1 cellular context compared by ENCODE assay signal in the genomic region with DNA sequence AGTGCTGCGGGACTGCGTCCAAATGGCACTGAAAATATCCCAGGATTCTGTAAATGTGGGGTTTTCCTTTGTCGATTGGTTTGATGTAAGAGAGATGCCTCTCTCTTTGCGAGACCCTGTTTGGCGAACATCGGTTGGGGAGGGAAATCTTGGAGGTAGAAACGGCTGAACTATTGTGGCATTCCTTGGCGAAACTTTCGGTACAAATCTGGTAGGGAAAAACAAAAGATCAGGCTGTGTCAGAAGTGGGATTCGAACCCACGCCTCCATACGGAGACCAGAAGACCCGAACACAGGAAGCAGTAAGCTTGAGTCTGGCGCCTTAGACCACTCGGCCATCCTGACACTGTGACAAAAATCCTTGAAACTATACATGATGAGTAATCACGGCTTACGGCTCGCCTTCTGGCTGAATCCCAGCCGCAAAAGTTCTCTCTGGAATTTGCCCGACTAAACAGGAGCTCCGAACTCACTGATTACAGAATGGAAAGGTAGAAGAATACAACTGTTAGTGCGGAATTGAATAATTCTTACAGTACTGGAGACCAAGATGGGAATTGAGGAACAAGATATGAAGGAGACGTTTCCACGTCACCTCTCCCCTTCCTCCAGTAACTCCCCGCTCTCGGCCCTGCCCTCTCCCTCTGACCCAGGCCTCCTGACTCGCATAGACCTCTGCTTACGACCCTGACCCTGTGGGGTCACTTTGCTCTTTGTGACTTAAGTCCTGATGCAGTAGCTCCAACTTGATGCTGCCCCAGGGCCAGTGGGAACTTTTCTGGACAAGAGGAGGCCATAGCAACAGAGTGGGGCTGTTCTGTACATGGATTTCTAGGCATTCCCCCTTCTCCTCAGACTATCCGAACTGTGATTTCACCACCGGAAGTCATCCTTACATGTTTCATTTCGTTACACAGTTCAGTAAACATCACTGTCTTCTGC.
TF ChIP-seq lines count a peak whose summit lies in the region.

No MANE protein-coding gene starts in this region.

TF ChIP-seq in GM12878, 131 proteins besides CTCF, POLR2A, EP300 and RAD21 (continued from another document and continues in another):
- TF ChIP-seq, protein P1, sequence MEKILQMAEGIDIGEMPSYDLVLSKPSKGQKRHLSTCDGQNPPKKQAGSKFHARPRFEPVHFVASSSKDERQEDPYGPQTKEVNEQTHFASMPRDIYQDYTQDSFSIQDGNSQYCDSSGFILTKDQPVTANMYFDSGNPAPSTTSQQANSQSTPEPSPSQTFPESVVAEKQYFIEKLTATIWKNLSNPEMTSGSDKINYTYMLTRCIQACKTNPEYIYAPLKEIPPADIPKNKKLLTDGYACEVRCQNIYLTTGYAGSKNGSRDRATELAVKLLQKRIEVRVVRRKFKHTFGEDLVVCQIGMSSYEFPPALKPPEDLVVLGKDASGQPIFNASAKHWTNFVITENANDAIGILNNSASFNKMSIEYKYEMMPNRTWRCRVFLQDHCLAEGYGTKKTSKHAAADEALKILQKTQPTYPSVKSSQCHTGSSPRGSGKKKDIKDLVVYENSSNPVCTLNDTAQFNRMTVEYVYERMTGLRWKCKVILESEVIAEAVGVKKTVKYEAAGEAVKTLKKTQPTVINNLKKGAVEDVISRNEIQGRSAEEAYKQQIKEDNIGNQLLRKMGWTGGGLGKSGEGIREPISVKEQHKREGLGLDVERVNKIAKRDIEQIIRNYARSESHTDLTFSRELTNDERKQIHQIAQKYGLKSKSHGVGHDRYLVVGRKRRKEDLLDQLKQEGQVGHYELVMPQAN (conservative IDR thresholded peaks at IDR 0.05) = no peak
- TF ChIP-seq IKZF1 (conservative IDR thresholded peaks at IDR 0.05) (no peak), SRF (IDR thresholded peaks at IDR 0.05; ENCODE audit: low read depth in 2 of 2, low read length in 2 of 2) (no peak), RCOR1 (conservative IDR thresholded peaks at IDR 0.05; ENCODE audit: low read depth, low read length) (no peak), KDM1A (IDR thresholded peaks at IDR 0.05; ENCODE audit: borderline replicate concordance) (no peak), GATAD2B (conservative IDR thresholded peaks at IDR 0.05; ENCODE audit: low read depth) (no peak), ZNF24 (IDR thresholded peaks at IDR 0.05) (peak; percentile 94), TCF12 (IDR thresholded peaks at IDR 0.05; ENCODE audit: low read depth, low read length) (no peak), POLR2AphosphoS2 (IDR thresholded peaks at IDR 0.05; ENCODE audit: low read depth, low read length) (no peak), RB1 (IDR thresholded peaks at IDR 0.05; ENCODE audit: borderline replicate concordance) (no peak), ESRRA (IDR thresholded peaks at IDR 0.05; ENCODE audit: low read length) (no peak), HCFC1 (IDR thresholded peaks at IDR 0.05; ENCODE audit: low read length) (no peak), NRF1 (conservative IDR thresholded peaks at IDR 0.05; ENCODE audit: low read depth, low read length) (no peak), BMI1 (IDR thresholded peaks at IDR 0.05; ENCODE audit: borderline replicate concordance) (no peak), MXI1 (IDR thresholded peaks at IDR 0.05; ENCODE audit: low read depth, low read length) (no peak), CBFB (IDR thresholded peaks at IDR 0.05; ENCODE audit: low read depth) (no peak), ZNF384 (IDR thresholded peaks at IDR 0.05; ENCODE audit: borderline replicate concordance, low read depth, low read length) (no peak), ATF7 (IDR thresholded peaks at IDR 0.05; ENCODE audit: low read depth) (no peak), SREBF2 (IDR thresholded peaks at IDR 0.05; ENCODE audit: low read length) (peak; percentile 82), SIX5 (IDR thresholded peaks at IDR 0.05; ENCODE audit: low read depth, low read length, severe bottlenecking) (no peak), ZZZ3 (IDR thresholded peaks at IDR 0.05; ENCODE audit: control insufficient read depth, insufficient read length, low read depth) (no peak), MYC (IDR thresholded peaks at IDR 0.05; ENCODE audit: insufficient read depth, insufficient read length, insufficient replicate concordance, low read length, severe bottlenecking) (no peak), CHD4 (IDR thresholded peaks at IDR 0.05) (no peak), YBX1 (IDR thresholded peaks at IDR 0.05) (no peak), BRCA1 (IDR thresholded peaks at IDR 0.05; ENCODE audit: low read depth, low read length) (no peak), KLF5 (IDR thresholded peaks at IDR 0.05; ENCODE audit: partially characterized antibody) (no peak), GABPA (IDR thresholded peaks at IDR 0.05; ENCODE audit: low read depth) (peak; percentile 55; the same call in 1 of the 2 replicates), TARDBP (IDR thresholded peaks at IDR 0.05; ENCODE audit: borderline replicate concordance) (peak; percentile 95), BHLHE40 (IDR thresholded peaks at IDR 0.05; ENCODE audit: borderline replicate concordance in 1 of 2, low read depth in 2 of 2, low read length in 1 of 2) (no peak), CUX1 (IDR thresholded peaks at IDR 0.05; ENCODE audit: insufficient replicate concordance, low read depth, low read length) (no peak), MEF2A (IDR thresholded peaks at IDR 0.05; ENCODE audit: insufficient read depth, low read depth, low read length) (0 out of 2 replicates have a peak, but pooled peaks have one; percentile 18), EED (IDR thresholded peaks at IDR 0.05; ENCODE audit: low read depth) (0 out of 2 replicates have a peak, but pooled peaks have one; percentile 40), ZBTB4 (CRISPR knock-in tag; IDR thresholded peaks at IDR 0.05) (no peak)
- TF ChIP-seq, protein P2, sequence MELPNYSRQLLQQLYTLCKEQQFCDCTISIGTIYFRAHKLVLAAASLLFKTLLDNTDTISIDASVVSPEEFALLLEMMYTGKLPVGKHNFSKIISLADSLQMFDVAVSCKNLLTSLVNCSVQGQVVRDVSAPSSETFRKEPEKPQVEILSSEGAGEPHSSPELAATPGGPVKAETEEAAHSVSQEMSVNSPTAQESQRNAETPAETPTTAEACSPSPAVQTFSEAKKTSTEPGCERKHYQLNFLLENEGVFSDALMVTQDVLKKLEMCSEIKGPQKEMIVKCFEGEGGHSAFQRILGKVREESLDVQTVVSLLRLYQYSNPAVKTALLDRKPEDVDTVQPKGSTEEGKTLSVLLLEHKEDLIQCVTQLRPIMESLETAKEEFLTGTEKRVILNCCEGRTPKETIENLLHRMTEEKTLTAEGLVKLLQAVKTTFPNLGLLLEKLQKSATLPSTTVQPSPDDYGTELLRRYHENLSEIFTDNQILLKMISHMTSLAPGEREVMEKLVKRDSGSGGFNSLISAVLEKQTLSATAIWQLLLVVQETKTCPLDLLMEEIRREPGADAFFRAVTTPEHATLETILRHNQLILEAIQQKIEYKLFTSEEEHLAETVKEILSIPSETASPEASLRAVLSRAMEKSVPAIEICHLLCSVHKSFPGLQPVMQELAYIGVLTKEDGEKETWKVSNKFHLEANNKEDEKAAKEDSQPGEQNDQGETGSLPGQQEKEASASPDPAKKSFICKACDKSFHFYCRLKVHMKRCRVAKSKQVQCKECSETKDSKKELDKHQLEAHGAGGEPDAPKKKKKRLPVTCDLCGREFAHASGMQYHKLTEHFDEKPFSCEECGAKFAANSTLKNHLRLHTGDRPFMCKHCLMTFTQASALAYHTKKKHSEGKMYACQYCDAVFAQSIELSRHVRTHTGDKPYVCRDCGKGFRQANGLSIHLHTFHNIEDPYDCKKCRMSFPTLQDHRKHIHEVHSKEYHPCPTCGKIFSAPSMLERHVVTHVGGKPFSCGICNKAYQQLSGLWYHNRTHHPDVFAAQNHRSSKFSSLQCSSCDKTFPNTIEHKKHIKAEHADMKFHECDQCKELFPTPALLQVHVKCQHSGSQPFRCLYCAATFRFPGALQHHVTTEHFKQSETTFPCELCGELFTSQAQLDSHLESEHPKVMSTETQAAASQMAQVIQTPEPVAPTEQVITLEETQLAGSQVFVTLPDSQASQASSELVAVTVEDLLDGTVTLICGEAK (IDR thresholded peaks at IDR 0.05; ENCODE audit: borderline replicate concordance) = no peak
- TF ChIP-seq, protein P3, sequence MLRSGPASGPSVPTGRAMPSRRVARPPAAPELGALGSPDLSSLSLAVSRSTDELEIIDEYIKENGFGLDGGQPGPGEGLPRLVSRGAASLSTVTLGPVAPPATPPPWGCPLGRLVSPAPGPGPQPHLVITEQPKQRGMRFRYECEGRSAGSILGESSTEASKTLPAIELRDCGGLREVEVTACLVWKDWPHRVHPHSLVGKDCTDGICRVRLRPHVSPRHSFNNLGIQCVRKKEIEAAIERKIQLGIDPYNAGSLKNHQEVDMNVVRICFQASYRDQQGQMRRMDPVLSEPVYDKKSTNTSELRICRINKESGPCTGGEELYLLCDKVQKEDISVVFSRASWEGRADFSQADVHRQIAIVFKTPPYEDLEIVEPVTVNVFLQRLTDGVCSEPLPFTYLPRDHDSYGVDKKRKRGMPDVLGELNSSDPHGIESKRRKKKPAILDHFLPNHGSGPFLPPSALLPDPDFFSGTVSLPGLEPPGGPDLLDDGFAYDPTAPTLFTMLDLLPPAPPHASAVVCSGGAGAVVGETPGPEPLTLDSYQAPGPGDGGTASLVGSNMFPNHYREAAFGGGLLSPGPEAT (IDR thresholded peaks at IDR 0.05; ENCODE audit: low read depth) = no peak
- TF ChIP-seq, protein P4, sequence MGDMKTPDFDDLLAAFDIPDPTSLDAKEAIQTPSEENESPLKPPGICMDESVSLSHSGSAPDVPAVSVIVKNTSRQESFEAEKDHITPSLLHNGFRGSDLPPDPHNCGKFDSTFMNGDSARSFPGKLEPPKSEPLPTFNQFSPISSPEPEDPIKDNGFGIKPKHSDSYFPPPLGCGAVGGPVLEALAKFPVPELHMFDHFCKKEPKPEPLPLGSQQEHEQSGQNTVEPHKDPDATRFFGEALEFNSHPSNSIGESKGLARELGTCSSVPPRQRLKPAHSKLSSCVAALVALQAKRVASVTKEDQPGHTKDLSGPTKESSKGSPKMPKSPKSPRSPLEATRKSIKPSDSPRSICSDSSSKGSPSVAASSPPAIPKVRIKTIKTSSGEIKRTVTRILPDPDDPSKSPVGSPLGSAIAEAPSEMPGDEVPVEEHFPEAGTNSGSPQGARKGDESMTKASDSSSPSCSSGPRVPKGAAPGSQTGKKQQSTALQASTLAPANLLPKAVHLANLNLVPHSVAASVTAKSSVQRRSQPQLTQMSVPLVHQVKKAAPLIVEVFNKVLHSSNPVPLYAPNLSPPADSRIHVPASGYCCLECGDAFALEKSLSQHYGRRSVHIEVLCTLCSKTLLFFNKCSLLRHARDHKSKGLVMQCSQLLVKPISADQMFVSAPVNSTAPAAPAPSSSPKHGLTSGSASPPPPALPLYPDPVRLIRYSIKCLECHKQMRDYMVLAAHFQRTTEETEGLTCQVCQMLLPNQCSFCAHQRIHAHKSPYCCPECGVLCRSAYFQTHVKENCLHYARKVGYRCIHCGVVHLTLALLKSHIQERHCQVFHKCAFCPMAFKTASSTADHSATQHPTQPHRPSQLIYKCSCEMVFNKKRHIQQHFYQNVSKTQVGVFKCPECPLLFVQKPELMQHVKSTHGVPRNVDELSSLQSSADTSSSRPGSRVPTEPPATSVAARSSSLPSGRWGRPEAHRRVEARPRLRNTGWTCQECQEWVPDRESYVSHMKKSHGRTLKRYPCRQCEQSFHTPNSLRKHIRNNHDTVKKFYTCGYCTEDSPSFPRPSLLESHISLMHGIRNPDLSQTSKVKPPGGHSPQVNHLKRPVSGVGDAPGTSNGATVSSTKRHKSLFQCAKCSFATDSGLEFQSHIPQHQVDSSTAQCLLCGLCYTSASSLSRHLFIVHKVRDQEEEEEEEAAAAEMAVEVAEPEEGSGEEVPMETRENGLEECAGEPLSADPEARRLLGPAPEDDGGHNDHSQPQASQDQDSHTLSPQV (IDR thresholded peaks at IDR 0.05) = no peak
